Comparison of ENCODE assay signal across 2 cellular contexts in genomic region chr3:188157971-188158370, GRCh38.
A peak's percentile ranks its signal among the peaks of the same experiment; 100 is the strongest.
TF ChIP-seq lines count a peak whose summit lies in the region.

No MANE protein-coding gene starts in this region.

TF ChIP-seq in HEK293, 187 proteins besides CTCF, POLR2A, EP300 and RAD21:
- TF ChIP-seq ZNF600 (tag by site-specific recombination; IDR thresholded peaks at IDR 0.05): 0 out of 2 replicates have a peak, but pooled peaks have one; percentile 39
- TF ChIP-seq BCL11B (tag by site-specific recombination; IDR thresholded peaks at IDR 0.05; ENCODE audit: low read depth): no peak
- TF ChIP-seq ZNF473 (tag by site-specific recombination; IDR thresholded peaks at IDR 0.05): no peak
TF ChIP-seq in HEK293: peak in this region for 1.

TF ChIP-seq in H1, 55 proteins besides CTCF, POLR2A, EP300 and RAD21:
- no peak for TF ChIP-seq CEBPB (IDR thresholded peaks at IDR 0.05; ENCODE audit: low read depth, low read length)
